ENCODE assay signal across 6 cellular contexts in genomic region chr15:61309236-61310016, GRCh38.
"Had no signal": no experiment of that assay in that cellular context is flagged by ENCODE, and none has a peak within 500 bp of the region (broad histone marks: within the 10 kb centered on the region; RNA-seq: fewer than 3 reads in every experiment).

No MANE protein-coding gene starts in this region.

- H3K27ac ChIP-seq: HL-60 had no signal

- DNase-seq: H9, HCEC 1CT, KBM-7 had no signal

- ATAC-seq: GM23338, HepG2 had no signal

- H3K4me3 ChIP-seq: GM23338 had no signal
